ENCODE assay signal across 8 cellular contexts in genomic region chr17:62065611-62066468, GRCh38.
DNase-seq lines count a peak whose midpoint lies in the region; ATAC-seq lines count a peak whose summit lies in the region.

No MANE protein-coding gene starts in this region.

- peaks cover 21% of the 10 kb centered on the region for H3K36me3 Mint-ChIP-seq in central memory CD8-positive, alpha-beta T cell (ENCODE audit: insufficient read depth)

- peaks cover 37% of the 10 kb centered on the region for H3K4me1 Mint-ChIP-seq in central memory CD8-positive, alpha-beta T cell

- H3K4me3 Mint-ChIP-seq in central memory CD8-positive, alpha-beta T cell = peak overlapping the region; percentile 94

- ATAC-seq in GM19035 (IDR thresholded peaks at IDR 0.05; ENCODE audit: unreplicated experiment) = peak; percentile 93
- ATAC-seq in HG03342 (IDR thresholded peaks at IDR 0.05; ENCODE audit: unreplicated experiment) = peak; percentile 94
- ATAC-seq in central memory CD8-positive, alpha-beta T cell (replicated peaks; ENCODE audit: extremely low read depth, poor library complexity, severe bottlenecking) = peak; percentile 95

- H3K27ac Mint-ChIP-seq in central memory CD8-positive, alpha-beta T cell (ENCODE audit: low read depth) = peak overlapping the region; percentile 96

- H3K27me3 Mint-ChIP-seq in central memory CD8-positive, alpha-beta T cell = no peaks in the 10 kb centered on the region

- no peaks in the 10 kb centered on the region for H3K9me3 Mint-ChIP-seq in central memory CD8-positive, alpha-beta T cell

- DNase-seq in AML-193 (lab: John Stamatoyannopoulos, UW) (peak; percentile 97 to 98), NCI-H345 treated with DMSO at 0.1 percent for 48 hours (lab: John Stamatoyannopoulos, UW; ENCODE audit: unreplicated experiment) (peak; percentile 93), iris pigment epithelial cell (ENCODE audit: low read depth) (peak; percentile 98)
- DNase-seq in activated CD4-positive, CD25-positive, alpha-beta regulatory T cell treated with anti-CD3 and anti-CD28 coated beads, Interleukin-2, amount 50 U/mL, for 16 hours (ENCODE audit: low read depth, low spot score) = peak; percentile 98
- peak; percentile 93 to 97 for DNase-seq in central memory CD8-positive, alpha-beta T cell (ENCODE audit: low spot score in 2 of 2)
- DNase-seq in stimulated activated CD4-positive, alpha-beta T cell treated with anti-CD3 and anti-CD28 coated beads, Interleukin-12 subunit alpha, Interleukin-12 subunit beta, amount 100 ng/mL, for 24 hours (ENCODE audit: low read depth in 2 of 2) = peak; percentile 92 to 97

Comparison
In these comparisons a context has a peak if more than half of its experiments do, and no peak if none do; other contexts are left out.
1. Peak in every context shown above with its lines: DNase-seq and ATAC-seq.